ENCODE assay signal across 28 cellular contexts in genomic region chr21:33470701-33471100, GRCh38.
"Had no signal": no experiment of that assay in that cellular context is flagged by ENCODE, and none has a peak within 500 bp of the region (broad histone marks: within the 10 kb centered on the region; RNA-seq: fewer than 3 reads in every experiment).

No MANE protein-coding gene starts in this region.

- H3K4me1 Mint-ChIP-seq: nephron, neural progenitor cell had no signal

- H3K27ac ChIP-seq: neural progenitor cell, parathyroid adenoma, psoas muscle, right lobe of liver, sigmoid colon, stomach, thoracic aorta, thyroid gland, tibial nerve, upper lobe of left lung, vagina had no signal

- DNase-seq: natural killer cell; occipital lobe; posterior cingulate gyrus; psoas muscle; right cardiac atrium; right lobe of liver; sigmoid colon; small intestine; stimulated activated CD4-positive, alpha-beta T cell treated with anti-CD3 and anti-CD28 coated beads, Interleukin-15, amount 100 ng/mL, for 24 hours; stimulated activated CD4-positive, alpha-beta T cell treated with anti-CD3 and anti-CD28 coated beads, Interleukin-2, amount 100 ng/mL, for 24 hours; stimulated activated CD4-positive, alpha-beta T cell treated with anti-CD3 and anti-CD28 coated beads, Interleukin-2, amount 100 ng/mL, for 48 hours; stimulated activated CD4-positive, alpha-beta T cell treated with anti-CD3 and anti-CD28 coated beads, Interleukin-4, amount 100 ng/mL, for 24 hours; stimulated activated naive B cell treated with anti-CD40 and anti-IgM and Interleukin-4, amounts not matched to agents 10 μg/mL and 1 μg/mL and 100 μg/mL, for 72 hours; stimulated activated naive CD4-positive, alpha-beta T cell treated with Interleukin-2 at 50 U/mL for 16 hours; stomach; thyroid gland; trophoblast cell; upper lobe of left lung had no signal

- H3K36me3 ChIP-seq: neural progenitor cell, ovary, thoracic aorta, thyroid gland, upper lobe of left lung had no signal

- H3K9me3 Mint-ChIP-seq: natural killer cell; stimulated activated effector memory CD8-positive, alpha-beta T cell treated with anti-CD3 and anti-CD28 coated beads, Interleukin-12 subunit alpha, Interleukin-12 subunit beta, amount 100 ng/mL, for 72 hours; stimulated activated naive B cell treated with anti-CD40 and anti-IgM and Interleukin-4, amounts not matched to agents 10 μg/mL and 1 μg/mL and 100 μg/mL, for 72 hours; stimulated activated naive CD8-positive, alpha-beta T cell treated with anti-CD3 and anti-CD28 coated beads, Interleukin-15, Interleukin-2, amounts not matched to agents 100 ng/mL and 50 ng/mL, for 24 hours had no signal

- H3K4me1 ChIP-seq: neural progenitor cell, parathyroid adenoma, psoas muscle, right lobe of liver, upper lobe of left lung, vagina had no signal

- H3K4me3 Mint-ChIP-seq: natural killer cell; nephron; neural progenitor cell; stimulated activated effector memory CD8-positive, alpha-beta T cell treated with anti-CD3 and anti-CD28 coated beads, Interleukin-12 subunit alpha, Interleukin-12 subunit beta, amount 100 ng/mL, for 72 hours; stimulated activated naive B cell treated with anti-CD40 and anti-IgM and Interleukin-4, amounts not matched to agents 10 μg/mL and 1 μg/mL and 100 μg/mL, for 72 hours; stimulated activated naive CD8-positive, alpha-beta T cell treated with anti-CD3 and anti-CD28 coated beads, Interleukin-15, Interleukin-2, amounts not matched to agents 100 ng/mL and 50 ng/mL, for 24 hours had no signal

- H3K36me3 Mint-ChIP-seq: natural killer cell had no signal

- H3K27me3 Mint-ChIP-seq: progenitor cell of endocrine pancreas; stimulated activated naive B cell treated with anti-CD40 and anti-IgM and Interleukin-4, amounts not matched to agents 10 μg/mL and 1 μg/mL and 100 μg/mL, for 72 hours; stimulated activated naive CD8-positive, alpha-beta T cell treated with anti-CD3 and anti-CD28 coated beads, Interleukin-15, Interleukin-2, amounts not matched to agents 100 ng/mL and 50 ng/mL, for 24 hours had no signal

- H3K27ac Mint-ChIP-seq: natural killer cell; nephron; neural progenitor cell; progenitor cell of endocrine pancreas; stimulated activated effector memory CD8-positive, alpha-beta T cell treated with anti-CD3 and anti-CD28 coated beads, Interleukin-12 subunit alpha, Interleukin-12 subunit beta, amount 100 ng/mL, for 72 hours; stimulated activated naive B cell treated with anti-CD40 and anti-IgM and Interleukin-4, amounts not matched to agents 10 μg/mL and 1 μg/mL and 100 μg/mL, for 72 hours; stimulated activated naive CD8-positive, alpha-beta T cell treated with anti-CD3 and anti-CD28 coated beads, Interleukin-15, Interleukin-2, amounts not matched to agents 100 ng/mL and 50 ng/mL, for 24 hours had no signal

- H3K4me3 ChIP-seq: neural progenitor cell, ovary, psoas muscle, right lobe of liver, sigmoid colon, stomach, thoracic aorta, thyroid gland, tibial nerve, upper lobe of left lung, vagina had no signal

- H3K9me3 ChIP-seq: ovary, psoas muscle, right lobe of liver, sigmoid colon, stomach, thoracic aorta, thyroid gland, tibial nerve, upper lobe of left lung, vagina had no signal

- ATAC-seq: natural killer cell; psoas muscle; right cardiac atrium; right lobe of liver; stimulated activated effector memory CD8-positive, alpha-beta T cell treated with anti-CD3 and anti-CD28 coated beads, Interleukin-12 subunit alpha, Interleukin-12 subunit beta, amount 100 ng/mL, for 72 hours; stimulated activated naive B cell treated with anti-CD40 and anti-IgM and Interleukin-4, amounts not matched to agents 10 μg/mL and 1 μg/mL and 100 μg/mL, for 72 hours had no signal
